ENCODE assay signal across 15 cellular contexts in genomic region chr11:93478841-93479240, GRCh38.
DNase-seq lines count a peak whose midpoint lies in the region; ATAC-seq, FAIRE-seq and TF ChIP-seq lines count a peak whose summit lies in the region.
"Had no signal": no experiment of that assay in that cellular context is flagged by ENCODE, and none has a peak within 500 bp of the region (broad histone marks: within the 10 kb centered on the region; RNA-seq: fewer than 3 reads in every experiment).

No MANE protein-coding gene starts in this region.

- H3K36me3 ChIP-seq in GM23338 (ENCODE audit: insufficient read depth) (no peaks in the 10 kb centered on the region), H1 (ENCODE audit: control insufficient read depth in 2 of 4, insufficient read depth in 4 of 4, low read length in 3 of 4) (peaks cover 0 to 5% (median 0%) of the 10 kb centered on the region in 4 experiments; a peak in 1 of 8 replicates), neuronal stem cell (replicated peaks in 1 of 2; ENCODE audit: control insufficient read depth in 2 of 2, insufficient read depth in 2 of 2, low read length in 2 of 2) (no peaks in the 10 kb centered on the region), HAP-1 (replicated peaks) (no peaks in the 10 kb centered on the region; the same call in 1 of the 2 replicates)

- H2AK5ac ChIP-seq in H1 (ENCODE audit: low read depth, low read length) (no peak overlapping the region; the same call in 1 of the 2 replicates), neuronal stem cell (ENCODE audit: low read depth, low read length) (peak overlapping the region; percentile 94)

- H2BK120ac ChIP-seq in H1 (replicated peaks; ENCODE audit: low read depth, low read length), result no peak overlapping the region
- peak overlapping the region; percentile 79 for H2BK120ac ChIP-seq in neuronal stem cell (ENCODE audit: low read depth, low read length)

- in situ Hi-C loops in HAP-1 (cut with MboI; ENCODE audit: low sequenced_read_pairs), result no loop called here

- peaks cover 27% of the 10 kb centered on the region for H3K4me1 ChIP-seq in GM23338 (ENCODE audit: insufficient read depth)
- H3K4me1 ChIP-seq in H1 (replicated peaks in 1 of 4; ENCODE audit: control insufficient read depth in 3 of 4, insufficient read depth in 4 of 4, low read length in 3 of 4), result peaks cover 10 to 23% (median 20%) of the 10 kb centered on the region in 4 experiments
- peaks cover 25 to 36% of the 10 kb centered on the region in 2 donors for H3K4me1 ChIP-seq in neuronal stem cell (ENCODE audit: control insufficient read depth in 2 of 2, insufficient read depth in 1 of 2, low read depth in 1 of 2, low read length in 2 of 2)
- peaks cover 12% of the 10 kb centered on the region for H3K4me1 ChIP-seq in HAP-1
- H3K4me1 ChIP-seq: BLaER1 treated with 17β-estradiol and CSF1 and Interleukin-3, amounts not matched to agents 10 nM and 100 nM had no signal

- H3K27ac ChIP-seq in GM23338 (ENCODE audit: low read depth), result peak overlapping the region; percentile 79; the same call in 1 of the 2 replicates
- peak overlapping the region; percentile 6; the same call in 1 of the 2 replicates for H3K27ac ChIP-seq in H1 (ENCODE audit: low read depth, low read length)
- H3K27ac ChIP-seq in neuronal stem cell (replicated peaks; ENCODE audit: low read length), result peak overlapping the region; percentile 97
- H3K27ac ChIP-seq: BLaER1 treated with 17β-estradiol and CSF1 and Interleukin-3, amounts not matched to agents 10 nM and 100 nM had no signal

- H3K14ac ChIP-seq in H1 (ENCODE audit: insufficient read length) (no peak overlapping the region), neuronal stem cell (ENCODE audit: low read length) (no peak overlapping the region)

- 84% methylated on average over 19 of the region's 19 CpGs; no CpG with 5 or more reads in 1 of the 2 experiments for WGBS in H1 (ENCODE audit: extremely low coverage in 1 of 2, insufficient coverage in 1 of 2, insufficient read length in 1 of 2, insufficient replicate concordance in 2 of 2, low coverage in 1 of 2, low lambda C conversion rate in 2 of 2, missing lambda C conversion rate in 1 of 2), 2 experiments
- WGBS in neuronal stem cell (ENCODE audit: extremely low coverage in 2 of 2, insufficient read length in 2 of 2, insufficient replicate concordance in 1 of 2), 2 donors, result no CpG with 5 or more reads among the region's 19 CpGs

- CTCF ChIA-PET in WTC11 (lab: Charles Lee) (interaction anchor here (2.2 kb wide), 1 partner anchor 64 kb away, joined by 8 read pairs; no protein-coding TSS in a partner anchor), H1 (lab: Charles Lee; ENCODE audit: partially characterized antibody) (interaction anchor here (2.1 kb wide), 1 partner anchor 8 kb away, joined by 8 read pairs; no protein-coding TSS in a partner anchor)

- H3K4me3 Mint-ChIP-seq in GM23338 (peak overlapping the region; percentile 7; the same call in 1 of the 3 replicates), WTC11 (no peak overlapping the region)
- H3K4me3 Mint-ChIP-seq: B cell; CD8-positive, alpha-beta T cell had no signal

- no peak for TF ChIP-seq EP300 in H1 (IDR thresholded peaks at IDR 0.05; ENCODE audit: borderline replicate concordance in 1 of 2, low read depth in 2 of 2, low read length in 2 of 2)

- TF ChIP-seq CTCF in GM23338 (conservative IDR thresholded peaks at IDR 0.05; ENCODE audit: low read depth in 2 of 2), result no peak
- no peak for TF ChIP-seq CTCF in WTC11 (IDR thresholded peaks at IDR 0.05)
- TF ChIP-seq CTCF in H1 (IDR thresholded peaks at IDR 0.05; ENCODE audit: control extremely low read depth in 1 of 3, insufficient read depth in 1 of 3, low read depth in 1 of 3, low read length in 3 of 3), result no peak

- peaks cover 58% of the 10 kb centered on the region for H3K4me1 Mint-ChIP-seq in GM23338
- H3K4me1 Mint-ChIP-seq in WTC11, result peaks cover 53% of the 10 kb centered on the region
- H3K4me1 Mint-ChIP-seq: B cell had no signal

- no peak overlapping the region for H4K5ac ChIP-seq in H1 (ENCODE audit: insufficient read length, low read depth, low read length)

- H3K9me2 ChIP-seq in GM23338 (ENCODE audit: insufficient read depth), result 0 out of 2 replicates have a peak, but pooled peaks cover 5% of the 10 kb centered on the region

- H2BK5ac ChIP-seq in H1 (ENCODE audit: low read depth, low read length), result peak overlapping the region; percentile 54; the same call in 1 of the 2 replicates
- peak overlapping the region; percentile 95 for H2BK5ac ChIP-seq in neuronal stem cell (ENCODE audit: low read length)

- no peak for TF ChIP-seq POLR2A in H1 (IDR thresholded peaks at IDR 0.05; ENCODE audit: control extremely low read depth in 1 of 2, low read depth in 2 of 2, low read length in 2 of 2)

- H3F3A ChIP-seq in GM23338 (replicated peaks; ENCODE audit: low read depth), result peaks cover 5% of the 10 kb centered on the region; the same call in 1 of the 2 replicates

- peak overlapping the region; percentile 17; the same call in 1 of the 2 replicates for H3K18ac ChIP-seq in H1 (ENCODE audit: extremely low read depth, low read length)
- peak overlapping the region; percentile 98 for H3K18ac ChIP-seq in neuronal stem cell (ENCODE audit: low read length)

- no peak overlapping the region for H3K4ac ChIP-seq in H1 (replicated peaks; ENCODE audit: insufficient read length, low read depth, low read length)
- H3K4ac ChIP-seq in neuronal stem cell (ENCODE audit: low read length), result peak overlapping the region; percentile 96

- no peak overlapping the region for H2BK20ac ChIP-seq in H1 (ENCODE audit: low read length)

- H2BK12ac ChIP-seq in H1 (ENCODE audit: low read depth, low read length) (peak overlapping the region; percentile 97), neuronal stem cell (ENCODE audit: low read length) (peak overlapping the region; percentile 97)

- no peak for TF ChIP-seq RAD21 in H1 (IDR thresholded peaks at IDR 0.05 in 1 of 2, conservative IDR thresholded peaks at IDR 0.05 in 1 of 2; ENCODE audit: low read depth in 2 of 2, low read length in 2 of 2)

- no peak overlapping the region for H3K56ac ChIP-seq in H1 (replicated peaks; ENCODE audit: insufficient read length, low read depth, low read length)

- H3K23ac ChIP-seq in H1 (ENCODE audit: insufficient read length), result no peak overlapping the region
- H3K23ac ChIP-seq in neuronal stem cell (ENCODE audit: low read depth, low read length, poor library complexity), result peak overlapping the region; percentile 40

- H3K79me2 ChIP-seq in GM23338 (replicated peaks; ENCODE audit: insufficient read depth) (no peaks in the 10 kb centered on the region), H1 (ENCODE audit: control insufficient read depth in 1 of 2, insufficient read depth in 2 of 2, low read length in 2 of 2) (no peaks in the 10 kb centered on the region)

- H3K4me3 ChIP-seq in GM23338 (no peak overlapping the region), H1 (ENCODE audit: extremely low read depth in 1 of 4, insufficient read depth in 2 of 4, low read depth in 3 of 4, low read length in 4 of 4) (no peak overlapping the region), neuronal stem cell (ENCODE audit: low read length in 2 of 2) (no peak overlapping the region), HAP-1 (no peak overlapping the region)
- H3K4me3 ChIP-seq: BLaER1 treated with 17β-estradiol and CSF1 and Interleukin-3, amounts not matched to agents 10 nM and 100 nM had no signal

- POLR2A ChIA-PET in WTC11 (lab: Charles Lee) (interaction anchor here (1.3 kb wide), 1 partner anchor 34 kb away, joined by 3 read pairs; no protein-coding TSS in a partner anchor), H1 (lab: Charles Lee; ENCODE audit: partially characterized antibody) (interaction anchor here (1.1 to 4.0 kb wide), 8 partner anchors 8 to 63 kb away, joined by 3 to 32 read pairs (median 5); partner anchors contain the start of gene SMCO4)

- H3K79me1 ChIP-seq in H1 (ENCODE audit: low read depth, low read length), result no peaks in the 10 kb centered on the region
- H3K79me1 ChIP-seq in neuronal stem cell (ENCODE audit: low read depth, low read length), result peaks cover 4% of the 10 kb centered on the region

- H3K9me3 Mint-ChIP-seq in GM23338 (no peaks in the 10 kb centered on the region; the same call in 2 of the 3 replicates), WTC11 (peaks cover 17% of the 10 kb centered on the region)
- H3K9me3 Mint-ChIP-seq: CD8-positive, alpha-beta T cell had no signal

- H3K27me3 ChIP-seq in GM23338 (ENCODE audit: insufficient read depth) (no peaks in the 10 kb centered on the region), H1 (replicated peaks in 1 of 4; ENCODE audit: control insufficient read depth in 3 of 4, extremely low read depth in 1 of 4, insufficient read depth in 3 of 4, low read length in 3 of 4) (no peaks in the 10 kb centered on the region), neuronal stem cell (ENCODE audit: control insufficient read depth in 3 of 3, insufficient read depth in 3 of 3, low read depth in 1 of 3, low read length in 3 of 3) (no peaks in the 10 kb centered on the region), HAP-1 (ENCODE audit: low read depth) (no peaks in the 10 kb centered on the region)
- H3K27me3 ChIP-seq: BLaER1 treated with 17β-estradiol and CSF1 and Interleukin-3, amounts not matched to agents 10 nM and 100 nM had no signal

- H2AFZ ChIP-seq in GM23338 (no peak overlapping the region), H1 (ENCODE audit: low read length) (no peak overlapping the region), neuronal stem cell (ENCODE audit: low read length) (no peak overlapping the region)

- peaks cover 13% of the 10 kb centered on the region for H3K27me3 Mint-ChIP-seq in GM23338 (ENCODE audit: insufficient read depth, low read depth, poor library complexity)
- H3K27me3 Mint-ChIP-seq in WTC11 (ENCODE audit: low read depth), result no peaks in the 10 kb centered on the region
- H3K27me3 Mint-ChIP-seq: B cell had no signal

- no peak overlapping the region for H3K9ac ChIP-seq in H1 (replicated peaks in 1 of 4; ENCODE audit: extremely low read depth in 1 of 4, low read depth in 3 of 4, low read length in 3 of 4)
- no peak overlapping the region for H3K9ac ChIP-seq in neuronal stem cell (ENCODE audit: low read depth, low read length, poor library complexity)
- H3K9ac ChIP-seq: BLaER1 treated with 17β-estradiol and CSF1 and Interleukin-3, amounts not matched to agents 10 nM and 100 nM had no signal

- H3K27ac Mint-ChIP-seq in GM23338, result no peak overlapping the region
- H3K27ac Mint-ChIP-seq in WTC11, result peak overlapping the region; percentile 98; the same call in 1 of the 2 replicates
- H3K27ac Mint-ChIP-seq: B cell; CD8-positive, alpha-beta T cell had no signal

- DNase-seq in GM23338 (ENCODE audit: low spot score) (no peak), WTC11 (ENCODE audit: low spot score) (no peak), H1 (ENCODE audit: low read depth in 1 of 2, low spot score in 2 of 2) (no peak), neuronal stem cell (ENCODE audit: low spot score) (no peak), HAP-1 (ENCODE audit: low spot score in 2 of 2) (no peak), NCI-H510A (lab: John Stamatoyannopoulos, UW) (no peak), activated T-cell treated with anti-CD3 and anti-CD28 coated beads for 4 hours (no peak)
- DNase-seq: Calu3; CD8-positive, alpha-beta T cell; DMS79 treated with DMSO at 0.1 percent for 48 hours; GF-D8 had no signal

- H3K4me2 ChIP-seq in GM23338, result peak overlapping the region; percentile 58; the same call in 1 of the 2 replicates
- peak overlapping the region in 1 of 2 experiments; percentile 71; a peak in 1 of 4 replicates for H3K4me2 ChIP-seq in H1 (ENCODE audit: insufficient read depth in 1 of 2, low read depth in 2 of 2, low read length in 2 of 2)
- H3K4me2 ChIP-seq in neuronal stem cell (ENCODE audit: insufficient read depth, low read length, poor library complexity, severe bottlenecking), result no peak overlapping the region
- H3K4me2 ChIP-seq: BLaER1 treated with 17β-estradiol and CSF1 and Interleukin-3, amounts not matched to agents 10 nM and 100 nM had no signal

- H4K20me1 ChIP-seq in GM23338 (replicated peaks; ENCODE audit: insufficient read depth), result no peaks in the 10 kb centered on the region
- no peaks in the 10 kb centered on the region for H4K20me1 ChIP-seq in H1 (replicated peaks in 1 of 2; ENCODE audit: control insufficient read depth in 1 of 2, insufficient read depth in 2 of 2, low read length in 2 of 2)

- no peak for FAIRE-seq in H1 (lab: Jason Lieb, UNC)
- FAIRE-seq: H54 had no signal

- H2BK15ac ChIP-seq in H1 (ENCODE audit: low read length), result no peak overlapping the region
- H2BK15ac ChIP-seq in neuronal stem cell (ENCODE audit: low read length), result peak overlapping the region; percentile 71

- H3K23me2 ChIP-seq in H1 (ENCODE audit: low read depth, low read length), result no peaks in the 10 kb centered on the region

- ATAC-seq in GM23338, result no peak
- no peak for ATAC-seq in WTC11
- ATAC-seq in HG03095 (IDR thresholded peaks at IDR 0.05; ENCODE audit: unreplicated experiment), result no peak
- ATAC-seq: CD8-positive, alpha-beta T cell had no signal

- peak overlapping the region; percentile 28 for H4K91ac ChIP-seq in H1 (replicated peaks; ENCODE audit: insufficient read length, low read length)
- peak overlapping the region; percentile 99 for H4K91ac ChIP-seq in neuronal stem cell (ENCODE audit: low read depth, low read length, poor library complexity)

- H4K8ac ChIP-seq in H1 (ENCODE audit: extremely low read depth, insufficient read depth, low read length) (no peak overlapping the region), neuronal stem cell (ENCODE audit: low read depth, low read length) (peak overlapping the region; percentile 97)

- peaks cover 6 to 7% of the 10 kb centered on the region in 2 experiments; a peak in 2 of 4 replicates for H3K9me3 ChIP-seq in H1 (ENCODE audit: insufficient read depth in 2 of 2, low read depth in 1 of 2, low read length in 1 of 2)
- H3K9me3 ChIP-seq in neuronal stem cell (replicated peaks in 1 of 2; ENCODE audit: control insufficient read depth in 2 of 2, insufficient read depth in 1 of 2, low read depth in 1 of 2, low read length in 2 of 2), result peaks cover 5 to 6% of the 10 kb centered on the region in 2 donors
- H3K9me3 ChIP-seq in HAP-1, result no peaks in the 10 kb centered on the region
- H3K9me3 ChIP-seq: BLaER1 treated with 17β-estradiol and CSF1 and Interleukin-3, amounts not matched to agents 10 nM and 100 nM had no signal

- H3K36me3 Mint-ChIP-seq in GM23338 (ENCODE audit: low read depth) (peaks cover 28% of the 10 kb centered on the region), WTC11 (peaks cover 21% of the 10 kb centered on the region)
- H3K36me3 Mint-ChIP-seq: CD8-positive, alpha-beta T cell had no signal

Comparison
In these comparisons a context has a peak if more than half of its experiments do, and no peak if none do; other contexts are left out.
1. H3K27ac ChIP-seq: peak in every context shown above with its lines; median percentile 97 in neuronal stem cell; 79 in GM23338; 6 in H1.